Comparison of ENCODE assay signal across 27 cellular contexts in the genomic region with DNA sequence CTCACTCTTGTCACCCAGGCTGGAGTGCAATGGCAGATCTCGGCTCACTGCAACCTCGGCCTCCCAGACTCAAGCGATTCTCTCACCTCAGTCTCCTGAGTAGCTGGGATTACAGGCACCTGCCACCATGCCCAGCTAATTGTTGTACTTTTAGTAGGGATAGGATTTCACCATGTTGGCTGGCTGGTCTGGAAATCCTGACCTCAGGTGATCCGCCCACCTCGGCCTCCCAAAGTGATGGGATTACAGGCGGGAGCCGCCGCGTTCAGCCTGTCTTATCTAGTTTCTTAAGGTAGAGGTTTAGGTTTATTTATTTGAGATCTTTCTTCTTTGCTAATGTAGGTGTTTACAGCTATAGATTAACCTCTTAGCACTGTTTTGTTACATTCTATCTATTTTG.
DNase-seq lines count a peak whose midpoint lies in the region; ATAC-seq, FAIRE-seq and TF ChIP-seq lines count a peak whose summit lies in the region.
"Had no signal": no experiment of that assay in that cellular context is flagged by ENCODE, and none has a peak within 500 bp of the region (broad histone marks: within the 10 kb centered on the region; RNA-seq: fewer than 3 reads in every experiment).

No MANE protein-coding gene starts in this region.

- POLR2A ChIA-PET in CD4-positive, alpha-beta T cell (lab: Charles Lee) = no interaction called here

- H3K27ac ChIP-seq in kidney (ENCODE audit: low read depth in 2 of 2, low read length in 2 of 2) = no peak overlapping the region
- no peak overlapping the region for H3K27ac ChIP-seq in CD4-positive, alpha-beta T cell (ENCODE audit: low read depth, low read length)
- H3K27ac ChIP-seq: 22Rv1; A549; BLaER1 treated with 17β-estradiol and CSF1 and Interleukin-3, amounts not matched to agents 10 nM and 100 nM; C4-2B had no signal

- no peaks in the 10 kb centered on the region for H3K4me1 ChIP-seq in kidney (ENCODE audit: control insufficient read depth in 1 of 2, insufficient read depth in 1 of 2, low read depth in 1 of 2, low read length in 2 of 2)
- H3K4me1 ChIP-seq: A549; BLaER1 treated with 17β-estradiol and CSF1 and Interleukin-3, amounts not matched to agents 10 nM and 100 nM had no signal

- H3K36me3 ChIP-seq in kidney (ENCODE audit: control insufficient read depth in 1 of 2, insufficient read depth in 2 of 2, low read length in 2 of 2) = no peaks in the 10 kb centered on the region
- H3K36me3 ChIP-seq: BLaER1 treated with 17β-estradiol and CSF1 and Interleukin-3, amounts not matched to agents 10 nM and 100 nM had no signal

- H3K4me1 Mint-ChIP-seq in CD4-positive, alpha-beta T cell (ENCODE audit: low read depth) = no peaks in the 10 kb centered on the region
- H3K4me1 Mint-ChIP-seq: B cell; CD4-positive, alpha-beta memory T cell; CD8-positive, alpha-beta memory T cell had no signal

- no peak for ATAC-seq in CD4-positive, alpha-beta T cell (ENCODE audit: poor library complexity)
- ATAC-seq: A549, GM12878 had no signal

- H3K9me3 Mint-ChIP-seq in CD4-positive, alpha-beta T cell = peaks cover 2% of the 10 kb centered on the region

- intact Hi-C loops in kidney (cut with DNase I) (no loop called here), posterior vena cava (cut with DNase I) (no loop called here)
- intact Hi-C loops in CD4-positive, alpha-beta T cell (cut with DNase I, micrococcal nuclease) = no loop called here

- peak; percentile 56 for DNase-seq in NCI-H82 (lab: John Stamatoyannopoulos, UW)
- DNase-seq in NCI-H82 treated with DMSO at 0.1 percent for 48 hours (lab: John Stamatoyannopoulos, UW; ENCODE audit: unreplicated experiment) = no peak
- peak; percentile 6 for DNase-seq in activated T-cell treated with anti-CD3 and anti-CD28 coated beads, Interleukin-2, amount 50 U/mL, for 1 hour
- DNase-seq in activated T-cell treated with anti-CD3 and anti-CD28 coated beads, Interleukin-2, amount 50 U/mL, for 48 hours = no peak
- DNase-seq in kidney = peak; percentile 23
- DNase-seq in posterior vena cava (ENCODE audit: low spot score) = peak; percentile 73
- DNase-seq in NCI-H128 (lab: John Stamatoyannopoulos, UW; ENCODE audit: unreplicated experiment) = no peak
- DNase-seq in CD4-positive, alpha-beta T cell = no peak
- DNase-seq: AML-193; CD4-positive, alpha-beta memory T cell; CD8-positive, alpha-beta memory T cell; COR-L47; DMS 273 treated with DMSO at 0.1 percent for 48 hours; DMS153; DMS53; DMS79; DND-41; EL; GDM1 had no signal

- no peaks in the 10 kb centered on the region for H3K9me3 ChIP-seq in kidney (ENCODE audit: control insufficient read depth in 1 of 2, low read length in 2 of 2)
- H3K9me3 ChIP-seq in CD4-positive, alpha-beta T cell (ENCODE audit: control insufficient read depth, low read length) = peaks cover 5% of the 10 kb centered on the region
- H3K9me3 ChIP-seq: A549; BLaER1 treated with 17β-estradiol and CSF1 and Interleukin-3, amounts not matched to agents 10 nM and 100 nM had no signal

- no peak for FAIRE-seq in kidney (lab: Jason Lieb, UNC)
- FAIRE-seq: A549, GM12878, GM12892, GM18507 had no signal

- no peak overlapping the region for H3K4me3 Mint-ChIP-seq in CD4-positive, alpha-beta T cell
- H3K4me3 Mint-ChIP-seq: B cell; CD4-positive, alpha-beta memory T cell; CD8-positive, alpha-beta memory T cell had no signal

- no peaks in the 10 kb centered on the region for H3K27me3 ChIP-seq in CD4-positive, alpha-beta T cell (ENCODE audit: control insufficient read depth, insufficient read depth, low read length)
- H3K27me3 ChIP-seq: BLaER1 treated with 17β-estradiol and CSF1 and Interleukin-3, amounts not matched to agents 10 nM and 100 nM had no signal

- H3K27ac Mint-ChIP-seq in CD4-positive, alpha-beta T cell = no peak overlapping the region
- H3K27ac Mint-ChIP-seq: B cell; CD4-positive, alpha-beta memory T cell; CD8-positive, alpha-beta memory T cell had no signal

- no peak overlapping the region for H3K9ac ChIP-seq in kidney (ENCODE audit: low read length in 2 of 2)
- H3K9ac ChIP-seq: BLaER1 treated with 17β-estradiol and CSF1 and Interleukin-3, amounts not matched to agents 10 nM and 100 nM had no signal

- CTCF ChIA-PET in CD4-positive, alpha-beta T cell (lab: Charles Lee) = no interaction called here

- no peak overlapping the region for H3K4me3 ChIP-seq in kidney (ENCODE audit: low read length in 2 of 2)
- H3K4me3 ChIP-seq: A549; BLaER1 treated with 17β-estradiol and CSF1 and Interleukin-3, amounts not matched to agents 10 nM and 100 nM; GM12878 had no signal

- no peak for TF ChIP-seq CTCF in kidney (IDR thresholded peaks at IDR 0.05; ENCODE audit: borderline replicate concordance, extremely low read depth, insufficient read depth)
- no peak for TF ChIP-seq CTCF in CD4-positive, alpha-beta T cell (IDR thresholded peaks at IDR 0.05)

- no peaks in the 10 kb centered on the region for H3K27me3 Mint-ChIP-seq in CD4-positive, alpha-beta T cell
- H3K27me3 Mint-ChIP-seq: B cell; CD4-positive, alpha-beta memory T cell; CD8-positive, alpha-beta memory T cell had no signal

- H3K36me3 Mint-ChIP-seq in CD4-positive, alpha-beta T cell (ENCODE audit: low read depth) = no peaks in the 10 kb centered on the region
- H3K36me3 Mint-ChIP-seq: CD4-positive, alpha-beta memory T cell; CD8-positive, alpha-beta memory T cell had no signal

Comparison
In these comparisons a context has a peak if more than half of its experiments do, and no peak if none do; other contexts are left out.
1. DNase-seq: peak in NCI-H82 (single experiment), activated T-cell treated with anti-CD3 and anti-CD28 coated beads, Interleukin-2, amount 50 U/mL, for 1 hour (single experiment), kidney (single experiment) and posterior vena cava (single experiment); none in NCI-H82 treated with DMSO at 0.1 percent for 48 hours (single experiment), activated T-cell treated with anti-CD3 and anti-CD28 coated beads, Interleukin-2, amount 50 U/mL, for 48 hours (0 of 2), NCI-H128 (single experiment) and CD4-positive, alpha-beta T cell (0 of 10).